8 cellular contexts compared by ENCODE assay signal in the genomic region with DNA sequence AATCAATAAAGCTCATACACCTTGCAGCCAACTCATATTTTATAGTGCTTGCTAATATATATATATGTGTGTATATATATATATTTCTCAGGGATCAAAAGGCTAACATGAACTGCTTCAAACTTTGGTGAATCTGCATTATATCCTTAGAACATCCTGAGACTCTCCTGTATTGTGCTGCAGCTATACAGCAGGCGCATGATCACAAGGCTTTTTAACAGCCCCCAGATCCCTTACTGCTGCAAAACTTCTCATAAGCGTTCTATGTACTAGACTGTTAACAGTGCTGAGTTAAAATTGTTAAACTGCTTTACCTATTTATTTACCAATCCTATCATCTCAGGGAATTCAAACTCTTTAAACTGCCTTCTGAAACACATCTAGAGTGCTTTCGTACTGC. TPM values are rescaled to one million over a fixed set of nuclear protein-coding genes. Genes with fewer than 3 reads are reported as not detected.
DNase-seq lines count a peak whose midpoint lies in the region; ATAC-seq, FAIRE-seq and TF ChIP-seq lines count a peak whose summit lies in the region.

No MANE protein-coding gene starts in this region.

- intact Hi-C loops in left lung (cut with DNase I), result loop anchor here in 1 of 2 donors (10.0 kb wide), 1 partner anchor 107 kb away; no protein-coding TSS in a partner anchor

- POLR2A ChIA-PET in activated naive CD8-positive, alpha-beta T cell treated with anti-CD3 and anti-CD28 coated beads, Interleukin-2, amount 10 ng/mL, durations not matched to agents 7 days and 5 days (lab: Charles Lee), result interaction anchor here (0.7 kb wide), 1 partner anchor 138 kb away, joined by 4 read pairs; a partner anchor contains a TSS

- DNase-seq in A172 (ENCODE audit: low spot score), result peak; percentile 16
- no peak for DNase-seq in HFF-Myc (ENCODE audit: extremely low read depth, low read depth)
- DNase-seq in activated naive CD8-positive, alpha-beta T cell treated with anti-CD3 and anti-CD28 coated beads, Interleukin-2, amount 10 ng/mL, durations not matched to agents 7 days and 5 days, result no peak
- no peak for DNase-seq in left lung
- DNase-seq in upper lobe of left lung, result no peak
- no peak for DNase-seq in frontal cortex (ENCODE audit: low spot score in 2 of 2)
- DNase-seq in NCI-H2081 treated with DMSO at 0.1 percent for 48 hours (lab: John Stamatoyannopoulos, UW), result no peak

- TF ChIP-seq CTCF in HFF-Myc (IDR thresholded peaks at IDR 0.05; ENCODE audit: low read depth, low read length, missing control alignments) (no peak), left lung (IDR thresholded peaks at IDR 0.05) (no peak), upper lobe of left lung (IDR thresholded peaks at IDR 0.05) (no peak)

- H3K4me3 Mint-ChIP-seq in activated naive CD8-positive, alpha-beta T cell treated with anti-CD3 and anti-CD28 coated beads, Interleukin-2, amount 10 ng/mL, durations not matched to agents 7 days and 5 days, result peak overlapping the region; percentile 86

- no peak for TF ChIP-seq POLR2A in upper lobe of left lung (IDR thresholded peaks at IDR 0.05)

- no peak overlapping the region for H3K27ac ChIP-seq in left lung
- H3K27ac ChIP-seq in upper lobe of left lung, result no peak overlapping the region

- no peaks in the 10 kb centered on the region for H3K36me3 ChIP-seq in left lung
- H3K36me3 ChIP-seq in upper lobe of left lung, result no peaks in the 10 kb centered on the region

- peak overlapping the region; percentile 67 for H3K4me3 ChIP-seq in HFF-Myc (replicated peaks; ENCODE audit: low read depth, low read length)
- peak overlapping the region; percentile 93 to 95 for H3K4me3 ChIP-seq in left lung
- peak overlapping the region in 3 of 4 donors; percentile 66 to 82 (median 74) for H3K4me3 ChIP-seq in upper lobe of left lung

- no peaks in the 10 kb centered on the region for H3K9me3 ChIP-seq in left lung
- H3K9me3 ChIP-seq in upper lobe of left lung, result no peaks in the 10 kb centered on the region

- no peak for FAIRE-seq in frontal cortex (lab: Jason Lieb, UNC)

- ATAC-seq in activated naive CD8-positive, alpha-beta T cell treated with anti-CD3 and anti-CD28 coated beads, Interleukin-2, amount 10 ng/mL, durations not matched to agents 7 days and 5 days (ENCODE audit: low read depth), result no peak
- no peak for ATAC-seq in left lung
- ATAC-seq in upper lobe of left lung (ENCODE audit: low FRiP score in 2 of 2), result no peak
- no peak for ATAC-seq in HG03097 (IDR thresholded peaks at IDR 0.05; ENCODE audit: low FRiP score, unreplicated experiment)

- WGBS in upper lobe of left lung, 2 donors, result 21 to 25% methylated on average over 3 of the region's 3 CpGs

- no peak overlapping the region for H3K27ac Mint-ChIP-seq in activated naive CD8-positive, alpha-beta T cell treated with anti-CD3 and anti-CD28 coated beads, Interleukin-2, amount 10 ng/mL, durations not matched to agents 7 days and 5 days

- H3K27me3 ChIP-seq in left lung, result no peaks in the 10 kb centered on the region
- H3K27me3 ChIP-seq in upper lobe of left lung, result no peaks in the 10 kb centered on the region

- no peak for TF ChIP-seq EP300 in upper lobe of left lung (IDR thresholded peaks at IDR 0.05)

- no peaks in the 10 kb centered on the region for H3K9me3 Mint-ChIP-seq in activated naive CD8-positive, alpha-beta T cell treated with anti-CD3 and anti-CD28 coated beads, Interleukin-2, amount 10 ng/mL, durations not matched to agents 7 days and 5 days

- H3K36me3 Mint-ChIP-seq in activated naive CD8-positive, alpha-beta T cell treated with anti-CD3 and anti-CD28 coated beads, Interleukin-2, amount 10 ng/mL, durations not matched to agents 7 days and 5 days, result peaks cover 4% of the 10 kb centered on the region

- H3K4me1 ChIP-seq in left lung (peaks cover 11 to 54% of the 10 kb centered on the region in 2 donors), upper lobe of left lung (peaks cover 26 to 48% (median 36%) of the 10 kb centered on the region in 4 donors)

- H3K4me1 Mint-ChIP-seq in activated naive CD8-positive, alpha-beta T cell treated with anti-CD3 and anti-CD28 coated beads, Interleukin-2, amount 10 ng/mL, durations not matched to agents 7 days and 5 days, result peaks cover 18% of the 10 kb centered on the region

- peaks cover 3% of the 10 kb centered on the region for H3K27me3 Mint-ChIP-seq in activated naive CD8-positive, alpha-beta T cell treated with anti-CD3 and anti-CD28 coated beads, Interleukin-2, amount 10 ng/mL, durations not matched to agents 7 days and 5 days

RNA-seq across cellular contexts. Expression of a gene that starts 1.3 kb away (rescaled TPM):
- 13.6 and 19.3 TPM in 2 replicates for total RNA-seq in A172 (2014; rRNA removed; shearing (Covaris generic))
- 10 to 100 TPM; 56.8 to 57.6 TPM for total RNA-seq in activated naive CD8-positive, alpha-beta T cell treated with anti-CD3 and anti-CD28 coated beads, Interleukin-2, amount 10 ng/mL, durations not matched to agents 7 days and 5 days
- 10 to 100 TPM; 29.8 to 34.0 TPM for total RNA-seq in left lung
- 10 to 100 TPM; 27.2 to 74.5 (median 44.1) TPM for total RNA-seq in upper lobe of left lung
- 21.6 TPM for total RNA-seq in frontal cortex

RNA-seq across cellular contexts. Expression of a gene that starts 55.4 kb away (rescaled TPM):
- 18.2 and 24.4 TPM in 2 replicates for total RNA-seq in A172 (2014; rRNA removed; shearing (Covaris generic))
- total RNA-seq in activated naive CD8-positive, alpha-beta T cell treated with anti-CD3 and anti-CD28 coated beads, Interleukin-2, amount 10 ng/mL, durations not matched to agents 7 days and 5 days, result under 1 TPM; 0.36 to 0.45 TPM
- total RNA-seq in left lung (10 to 100 TPM in 1 of 2 donors, 1 to 10 TPM in 1; 9.8 to 12.1 TPM), upper lobe of left lung (10 to 100 TPM in 2 of 6 donors, 1 to 10 TPM in 4; 4.2 to 12.9 (median 7.5) TPM), frontal cortex (3.7 TPM)
